In the genomic region with DNA sequence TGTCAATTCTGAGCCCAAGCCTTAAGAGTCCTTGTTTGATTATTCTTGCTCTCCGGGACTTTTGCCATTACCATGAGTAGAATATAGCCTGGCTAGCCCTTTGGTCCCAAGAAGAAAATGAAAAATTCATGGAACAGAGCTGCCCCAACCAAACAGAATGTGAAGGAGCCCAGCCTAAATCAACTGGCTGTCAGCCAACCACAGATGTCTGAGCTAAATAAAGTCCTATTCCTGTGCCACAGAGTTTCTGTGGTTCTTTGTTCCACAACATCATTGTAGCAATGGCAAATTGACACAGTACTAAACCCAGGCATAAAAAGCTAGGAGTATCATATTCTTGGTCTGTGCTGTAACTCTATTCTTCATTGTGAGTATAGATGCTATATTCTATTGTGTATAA, we compare ENCODE assay signal across 30 cellular contexts.
"Had no signal": no experiment of that assay in that cellular context is flagged by ENCODE, and none has a peak within 500 bp of the region (broad histone marks: within the 10 kb centered on the region; RNA-seq: fewer than 3 reads in every experiment).

No MANE protein-coding gene starts in this region.

- DNase-seq: activated CD4-positive, alpha-beta memory T cell treated with anti-CD3 and anti-CD28 coated beads for 36 hours; activated CD4-positive, alpha-beta T cell treated with anti-CD3 and anti-CD28 coated beads for 48 hours; activated CD8-positive, alpha-beta memory T cell treated with anti-CD3 and anti-CD28 coated beads, Interleukin-2, amount 50 U/mL, for 4 hours; activated effector memory CD4-positive, alpha-beta T cell treated with anti-CD3 and anti-CD28 coated beads, Interleukin-2, amount 50 U/mL, for 16 hours; activated naive CD4-positive, alpha-beta T cell treated with anti-CD3 and anti-CD28 coated beads for 36 hours; activated naive CD8-positive, alpha-beta T cell treated with anti-CD3 and anti-CD28 coated beads for 36 hours; activated T-cell treated with anti-CD3 and anti-CD28 coated beads, Interleukin-2, amount 50 U/mL, for 1 hour; adrenal gland; cortex of kidney; effector memory CD8-positive, alpha-beta T cell; erythroblast; heart left ventricle; immature natural killer cell; kidney; left colon; mammary epithelial cell; naive thymus-derived CD8-positive, alpha-beta T cell; pancreas; psoas muscle; sigmoid colon; stimulated activated CD4-positive, alpha-beta T cell treated with anti-CD3 and anti-CD28 coated beads, Interleukin-1b, Interleukin-23, amount 100 ng/mL, for 48 hours; stimulated activated CD4-positive, alpha-beta T cell treated with anti-CD3 and anti-CD28 coated beads, Interleukin-4, amount 100 ng/mL, for 4 hours; stimulated activated CD8-positive, alpha-beta memory T cell treated with anti-CD3 and anti-CD28 coated beads, Interleukin-4, amount 100 ng/mL, for 48 hours; stomach; transverse colon had no signal

- H3K4me1 ChIP-seq: adrenal gland, gastroesophageal sphincter, heart left ventricle, pancreas, psoas muscle, sigmoid colon, stomach, suprapubic skin, transverse colon had no signal

- H3K4me2 ChIP-seq: smooth muscle cell had no signal

- H3K4me3 ChIP-seq: adrenal gland, gastroesophageal sphincter, heart left ventricle, pancreas, psoas muscle, sigmoid colon, smooth muscle cell, stomach, suprapubic skin, transverse colon had no signal

- H3K9me3 ChIP-seq: adrenal gland, gastroesophageal sphincter, heart left ventricle, pancreas, psoas muscle, sigmoid colon, stomach, suprapubic skin, transverse colon had no signal

- H3K36me3 ChIP-seq: adrenal gland, gastroesophageal sphincter, heart left ventricle, pancreas, sigmoid colon, stomach, suprapubic skin, transverse colon had no signal

- H3K27ac ChIP-seq: adrenal gland, gastroesophageal sphincter, heart left ventricle, pancreas, psoas muscle, sigmoid colon, stomach, suprapubic skin, transverse colon, VCaP had no signal

- ATAC-seq: effector memory CD8-positive, alpha-beta T cell; gastroesophageal sphincter; heart left ventricle; left colon; naive thymus-derived CD8-positive, alpha-beta T cell; pancreas; psoas muscle; stimulated activated memory B cell treated with anti-CD40 and anti-IgM and Interleukin-4, amounts not matched to agents 10 μg/mL and 1 μg/mL and 100 μg/mL, for 72 hours had no signal

- H3K27me3 ChIP-seq: adrenal gland, gastroesophageal sphincter, pancreas, sigmoid colon, stomach, suprapubic skin, transverse colon had no signal
